16 cellular contexts compared by ENCODE assay signal in genomic region chr7:2164646-2165045, GRCh38.
A peak's percentile ranks its signal among the peaks of the same experiment; 100 is the strongest.
DNase-seq lines count a peak whose midpoint lies in the region; ATAC-seq and TF ChIP-seq lines count a peak whose summit lies in the region.
"Had no signal": no experiment of that assay in that cellular context is flagged by ENCODE, and none has a peak within 500 bp of the region (broad histone marks: within the 10 kb centered on the region; RNA-seq: fewer than 3 reads in every experiment).

No MANE protein-coding gene starts in this region.

- H3K4me3 Mint-ChIP-seq in chondrocyte (ENCODE audit: unreplicated experiment) (no peak overlapping the region), neural progenitor cell (no peak overlapping the region)
- H3K4me3 Mint-ChIP-seq: CD8-positive, alpha-beta memory T cell had no signal

- H3K36me3 Mint-ChIP-seq in chondrocyte (ENCODE audit: low read depth) (peaks cover 14% of the 10 kb centered on the region), neural progenitor cell (peaks cover 16% of the 10 kb centered on the region)

- H3K9me3 Mint-ChIP-seq in chondrocyte (ENCODE audit: low read depth), result no peaks in the 10 kb centered on the region
- H3K9me3 Mint-ChIP-seq in neural progenitor cell, result peaks cover 2% of the 10 kb centered on the region
- H3K9me3 Mint-ChIP-seq: CD8-positive, alpha-beta memory T cell had no signal

- H3K27me3 ChIP-seq in SK-N-SH (ENCODE audit: insufficient read depth), result no peaks in the 10 kb centered on the region
- H3K27me3 ChIP-seq in neural progenitor cell, result no peaks in the 10 kb centered on the region
- no peaks in the 10 kb centered on the region for H3K27me3 ChIP-seq in SJCRH30
- H3K27me3 ChIP-seq in effector memory CD4-positive, alpha-beta T cell (replicated peaks; ENCODE audit: control insufficient read depth, insufficient read depth, low read length, poor library complexity, severe bottlenecking), result no peaks in the 10 kb centered on the region
- H3K27me3 ChIP-seq: BE2C had no signal

- H3K4me1 ChIP-seq in SK-N-SH (ENCODE audit: control insufficient read depth in 1 of 2, insufficient read depth in 2 of 2, low read depth in 1 of 2, low read length in 1 of 2) (peaks cover 0 to 35% of the 10 kb centered on the region in 2 experiments; a peak in 3 of 4 replicates), neural progenitor cell (peaks cover 28% of the 10 kb centered on the region), SJCRH30 (no peaks in the 10 kb centered on the region)
- no peaks in the 10 kb centered on the region for H3K4me1 ChIP-seq in effector memory CD4-positive, alpha-beta T cell (ENCODE audit: control insufficient read depth, insufficient read depth, low read length, poor library complexity, severe bottlenecking)

- CTCF ChIA-PET in SK-N-SH (lab: Yijun Ruan, JAX), result interaction anchor here (0.9 to 2.2 kb wide), 4 partner anchors 22 to 45 kb away, joined by 3 to 9 read pairs (median 4); no protein-coding TSS in a partner anchor

- H3K27ac Mint-ChIP-seq in chondrocyte (ENCODE audit: unreplicated experiment), result peak overlapping the region; percentile 6
- peak overlapping the region; percentile 46 for H3K27ac Mint-ChIP-seq in neural progenitor cell

- H3K79me2 ChIP-seq in SK-N-SH (ENCODE audit: insufficient read depth) (no peaks in the 10 kb centered on the region), neural progenitor cell (ENCODE audit: low read depth) (peaks cover 3% of the 10 kb centered on the region)

- H3K4me1 Mint-ChIP-seq in chondrocyte (ENCODE audit: low read depth) (peaks cover 3% of the 10 kb centered on the region), neural progenitor cell (peaks cover 47% of the 10 kb centered on the region)

- H3K27me3 Mint-ChIP-seq in chondrocyte (ENCODE audit: low read depth) (no peaks in the 10 kb centered on the region), neural progenitor cell (ENCODE audit: insufficient read depth, low read depth) (peaks cover 7% of the 10 kb centered on the region)
- H3K27me3 Mint-ChIP-seq: CD8-positive, alpha-beta memory T cell had no signal

- H2AFZ ChIP-seq in SK-N-SH (ENCODE audit: low read depth), result no peak overlapping the region
- H2AFZ ChIP-seq in neural progenitor cell (replicated peaks), result no peak overlapping the region
- H2AFZ ChIP-seq: GM23248 had no signal

- H3F3A ChIP-seq in SK-N-SH (replicated peaks; ENCODE audit: insufficient read depth) (no peaks in the 10 kb centered on the region), neural progenitor cell (ENCODE audit: low read depth) (peaks cover 18% of the 10 kb centered on the region)

- TF ChIP-seq RAD21 in SK-N-SH (IDR thresholded peaks at IDR 0.05; ENCODE audit: low read length), result no peak

- H3K4me2 ChIP-seq in SK-N-SH (no peak overlapping the region), neural progenitor cell (no peak overlapping the region)

- POLR2A ChIA-PET in SK-N-SH (lab: Yijun Ruan, JAX), result no interaction called here

- H4K20me1 ChIP-seq in SK-N-SH (ENCODE audit: insufficient read depth), result no peaks in the 10 kb centered on the region
- H4K20me1 ChIP-seq in neural progenitor cell (ENCODE audit: low read depth), result no peaks in the 10 kb centered on the region

- TF ChIP-seq CTCF in SK-N-SH (IDR thresholded peaks at IDR 0.05) (no peak), chondrocyte (IDR thresholded peaks at IDR 0.05) (no peak), neural progenitor cell (IDR thresholded peaks at IDR 0.05) (no peak)

- H3K9me3 ChIP-seq in SK-N-SH (no peaks in the 10 kb centered on the region), neural progenitor cell (ENCODE audit: low read depth) (no peaks in the 10 kb centered on the region), SJCRH30 (replicated peaks) (no peaks in the 10 kb centered on the region)
- no peaks in the 10 kb centered on the region for H3K9me3 ChIP-seq in effector memory CD4-positive, alpha-beta T cell (ENCODE audit: control insufficient read depth, low read length)
- H3K9me3 ChIP-seq: BE2C had no signal

- ATAC-seq in SK-N-SH treated with all-trans-retinoic acid at 6 μM for 48 hours (no peak), GM19397 (IDR thresholded peaks at IDR 0.05; ENCODE audit: unreplicated experiment) (no peak)

- 94% methylated on average over 5 of the region's 5 CpGs for WGBS in SK-N-SH (ENCODE audit: low lambda C conversion rate)

- DNase-seq in SK-N-SH (peak; percentile 36), chondrocyte (ENCODE audit: low spot score) (no peak), neural progenitor cell (ENCODE audit: low spot score) (no peak), SJCRH30 (no peak), KG1 (lab: John Stamatoyannopoulos, UW) (no peak)
- DNase-seq in effector memory CD4-positive, alpha-beta T cell, result no peak
- DNase-seq: BE2C; CD8-positive, alpha-beta memory T cell; DMS79; GM23248; NCI-H1092; NCI-H146; NCI-H524 had no signal

- H3K4me3 ChIP-seq in SK-N-SH (ENCODE audit: low read depth in 2 of 2, low read length in 1 of 2) (no peak overlapping the region), neural progenitor cell (no peak overlapping the region), SJCRH30 (no peak overlapping the region)
- no peak overlapping the region for H3K4me3 ChIP-seq in effector memory CD4-positive, alpha-beta T cell (ENCODE audit: insufficient read depth, low read depth, low read length, poor library complexity, severe bottlenecking)
- H3K4me3 ChIP-seq: GM23248, SK-N-MC had no signal

- TF ChIP-seq EP300 in SK-N-SH (IDR thresholded peaks at IDR 0.05; ENCODE audit: borderline replicate concordance in 1 of 2, low read depth in 1 of 2, low read length in 1 of 2), result no peak

- H3K9me2 ChIP-seq in SK-N-SH, result no peaks in the 10 kb centered on the region

- no peaks in the 10 kb centered on the region for H3K36me3 ChIP-seq in SK-N-SH (replicated peaks in 1 of 2; ENCODE audit: control insufficient read depth in 1 of 2, insufficient read depth in 2 of 2, low read length in 1 of 2)
- no peaks in the 10 kb centered on the region for H3K36me3 ChIP-seq in neural progenitor cell
- H3K36me3 ChIP-seq in SJCRH30, result no peaks in the 10 kb centered on the region
- no peaks in the 10 kb centered on the region for H3K36me3 ChIP-seq in effector memory CD4-positive, alpha-beta T cell (ENCODE audit: control insufficient read depth, insufficient read depth, low read length)

- H3K9ac ChIP-seq in SK-N-SH (no peak overlapping the region), neural progenitor cell (no peak overlapping the region)
- H3K9ac ChIP-seq: GM23248 had no signal

- H3K27ac ChIP-seq in SK-N-SH (ENCODE audit: low read depth in 2 of 2, low read length in 1 of 2) (no peak overlapping the region; a peak in 1 of 4 replicates), neural progenitor cell (no peak overlapping the region), SJCRH30 (no peak overlapping the region)
- no peak overlapping the region for H3K27ac ChIP-seq in effector memory CD4-positive, alpha-beta T cell (ENCODE audit: insufficient read depth, low read length, poor library complexity, severe bottlenecking)
- H3K27ac ChIP-seq: GM23248, SK-N-MC had no signal

TF ChIP-seq in SK-N-SH, 30 proteins besides CTCF, POLR2A, EP300 and RAD21 (continues in another document):
- TF ChIP-seq USF1 (IDR thresholded peaks at IDR 0.05; ENCODE audit: borderline replicate concordance, low read depth) (no peak), RCOR1 (IDR thresholded peaks at IDR 0.05; ENCODE audit: low read length) (no peak), RXRA (IDR thresholded peaks at IDR 0.05; ENCODE audit: borderline replicate concordance, low read depth) (no peak), NRF1 (IDR thresholded peaks at IDR 0.05; ENCODE audit: low read depth, low read length) (no peak), PBX3 (IDR thresholded peaks at IDR 0.05) (no peak)

TF ChIP-seq in SK-N-SH treated with all-trans-retinoic acid at 6 μM for 48 hours, 23 proteins besides CTCF, POLR2A, EP300 and RAD21 (continues in another document):
- TF ChIP-seq TCF4 (CRISPR knock-in tag; IDR thresholded peaks at IDR 0.05; ENCODE audit: borderline replicate concordance) (no peak), ESRRG (CRISPR knock-in tag; IDR thresholded peaks at IDR 0.05) (no peak), ZNF8 (CRISPR knock-in tag; IDR thresholded peaks at IDR 0.05) (no peak), BACH2 (CRISPR knock-in tag; IDR thresholded peaks at IDR 0.05; ENCODE audit: borderline replicate concordance) (no peak), ZFP30 (CRISPR knock-in tag; IDR thresholded peaks at IDR 0.05) (no peak), POU6F1 (CRISPR knock-in tag; IDR thresholded peaks at IDR 0.05; ENCODE audit: borderline replicate concordance, low read depth) (no peak), GLIS3 (CRISPR knock-in tag; IDR thresholded peaks at IDR 0.05) (no peak), SNAI2 (CRISPR knock-in tag; IDR thresholded peaks at IDR 0.05) (no peak), ZNF565 (CRISPR knock-in tag; conservative IDR thresholded peaks at IDR 0.05; ENCODE audit: low read depth) (no peak), PPARA (CRISPR knock-in tag; IDR thresholded peaks at IDR 0.05; ENCODE audit: borderline replicate concordance) (no peak), CREB5 (CRISPR knock-in tag; IDR thresholded peaks at IDR 0.05; ENCODE audit: low read depth) (no peak)
